In the genomic region with DNA sequence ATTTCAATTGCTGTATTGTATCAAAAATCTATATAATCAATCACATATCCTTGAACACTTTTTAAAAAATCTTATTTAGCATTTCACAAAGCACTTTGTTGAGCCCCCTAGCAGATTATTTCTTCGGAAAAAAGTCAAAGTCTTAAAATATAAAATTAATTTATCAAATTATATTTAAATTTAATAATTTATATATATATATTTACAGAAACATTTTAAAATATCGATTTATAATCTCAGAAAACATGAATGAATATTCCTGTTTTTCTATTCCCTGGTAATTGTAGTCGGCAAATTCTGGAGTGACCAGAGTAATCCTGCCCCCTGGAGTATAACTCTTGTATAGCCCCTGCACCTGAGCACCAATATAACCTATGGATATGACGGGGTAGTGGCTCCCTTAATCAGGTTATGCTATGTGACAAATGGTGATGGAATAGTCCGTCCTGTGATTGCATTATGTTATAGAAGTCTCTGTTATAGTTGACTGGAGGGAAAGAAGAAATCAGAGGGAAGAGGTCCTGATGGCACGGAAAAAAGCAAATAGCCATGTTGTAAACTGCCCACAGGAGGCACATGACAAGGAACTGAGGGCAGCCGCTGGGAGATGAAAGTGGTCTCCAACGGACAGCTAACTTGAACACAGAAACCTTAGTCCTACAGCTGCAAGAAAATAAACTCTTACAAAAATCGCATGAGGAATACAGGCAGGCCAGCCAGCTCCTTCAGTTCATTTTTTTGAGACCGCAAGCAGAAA, we compare ENCODE assay signal across 1 cellular context.
TF ChIP-seq lines count a peak whose summit lies in the region.

No MANE protein-coding gene starts in this region.

TF ChIP-seq in H1, 55 proteins besides CTCF, POLR2A, EP300 and RAD21 (continued from another document):
- TF ChIP-seq, protein P1, sequence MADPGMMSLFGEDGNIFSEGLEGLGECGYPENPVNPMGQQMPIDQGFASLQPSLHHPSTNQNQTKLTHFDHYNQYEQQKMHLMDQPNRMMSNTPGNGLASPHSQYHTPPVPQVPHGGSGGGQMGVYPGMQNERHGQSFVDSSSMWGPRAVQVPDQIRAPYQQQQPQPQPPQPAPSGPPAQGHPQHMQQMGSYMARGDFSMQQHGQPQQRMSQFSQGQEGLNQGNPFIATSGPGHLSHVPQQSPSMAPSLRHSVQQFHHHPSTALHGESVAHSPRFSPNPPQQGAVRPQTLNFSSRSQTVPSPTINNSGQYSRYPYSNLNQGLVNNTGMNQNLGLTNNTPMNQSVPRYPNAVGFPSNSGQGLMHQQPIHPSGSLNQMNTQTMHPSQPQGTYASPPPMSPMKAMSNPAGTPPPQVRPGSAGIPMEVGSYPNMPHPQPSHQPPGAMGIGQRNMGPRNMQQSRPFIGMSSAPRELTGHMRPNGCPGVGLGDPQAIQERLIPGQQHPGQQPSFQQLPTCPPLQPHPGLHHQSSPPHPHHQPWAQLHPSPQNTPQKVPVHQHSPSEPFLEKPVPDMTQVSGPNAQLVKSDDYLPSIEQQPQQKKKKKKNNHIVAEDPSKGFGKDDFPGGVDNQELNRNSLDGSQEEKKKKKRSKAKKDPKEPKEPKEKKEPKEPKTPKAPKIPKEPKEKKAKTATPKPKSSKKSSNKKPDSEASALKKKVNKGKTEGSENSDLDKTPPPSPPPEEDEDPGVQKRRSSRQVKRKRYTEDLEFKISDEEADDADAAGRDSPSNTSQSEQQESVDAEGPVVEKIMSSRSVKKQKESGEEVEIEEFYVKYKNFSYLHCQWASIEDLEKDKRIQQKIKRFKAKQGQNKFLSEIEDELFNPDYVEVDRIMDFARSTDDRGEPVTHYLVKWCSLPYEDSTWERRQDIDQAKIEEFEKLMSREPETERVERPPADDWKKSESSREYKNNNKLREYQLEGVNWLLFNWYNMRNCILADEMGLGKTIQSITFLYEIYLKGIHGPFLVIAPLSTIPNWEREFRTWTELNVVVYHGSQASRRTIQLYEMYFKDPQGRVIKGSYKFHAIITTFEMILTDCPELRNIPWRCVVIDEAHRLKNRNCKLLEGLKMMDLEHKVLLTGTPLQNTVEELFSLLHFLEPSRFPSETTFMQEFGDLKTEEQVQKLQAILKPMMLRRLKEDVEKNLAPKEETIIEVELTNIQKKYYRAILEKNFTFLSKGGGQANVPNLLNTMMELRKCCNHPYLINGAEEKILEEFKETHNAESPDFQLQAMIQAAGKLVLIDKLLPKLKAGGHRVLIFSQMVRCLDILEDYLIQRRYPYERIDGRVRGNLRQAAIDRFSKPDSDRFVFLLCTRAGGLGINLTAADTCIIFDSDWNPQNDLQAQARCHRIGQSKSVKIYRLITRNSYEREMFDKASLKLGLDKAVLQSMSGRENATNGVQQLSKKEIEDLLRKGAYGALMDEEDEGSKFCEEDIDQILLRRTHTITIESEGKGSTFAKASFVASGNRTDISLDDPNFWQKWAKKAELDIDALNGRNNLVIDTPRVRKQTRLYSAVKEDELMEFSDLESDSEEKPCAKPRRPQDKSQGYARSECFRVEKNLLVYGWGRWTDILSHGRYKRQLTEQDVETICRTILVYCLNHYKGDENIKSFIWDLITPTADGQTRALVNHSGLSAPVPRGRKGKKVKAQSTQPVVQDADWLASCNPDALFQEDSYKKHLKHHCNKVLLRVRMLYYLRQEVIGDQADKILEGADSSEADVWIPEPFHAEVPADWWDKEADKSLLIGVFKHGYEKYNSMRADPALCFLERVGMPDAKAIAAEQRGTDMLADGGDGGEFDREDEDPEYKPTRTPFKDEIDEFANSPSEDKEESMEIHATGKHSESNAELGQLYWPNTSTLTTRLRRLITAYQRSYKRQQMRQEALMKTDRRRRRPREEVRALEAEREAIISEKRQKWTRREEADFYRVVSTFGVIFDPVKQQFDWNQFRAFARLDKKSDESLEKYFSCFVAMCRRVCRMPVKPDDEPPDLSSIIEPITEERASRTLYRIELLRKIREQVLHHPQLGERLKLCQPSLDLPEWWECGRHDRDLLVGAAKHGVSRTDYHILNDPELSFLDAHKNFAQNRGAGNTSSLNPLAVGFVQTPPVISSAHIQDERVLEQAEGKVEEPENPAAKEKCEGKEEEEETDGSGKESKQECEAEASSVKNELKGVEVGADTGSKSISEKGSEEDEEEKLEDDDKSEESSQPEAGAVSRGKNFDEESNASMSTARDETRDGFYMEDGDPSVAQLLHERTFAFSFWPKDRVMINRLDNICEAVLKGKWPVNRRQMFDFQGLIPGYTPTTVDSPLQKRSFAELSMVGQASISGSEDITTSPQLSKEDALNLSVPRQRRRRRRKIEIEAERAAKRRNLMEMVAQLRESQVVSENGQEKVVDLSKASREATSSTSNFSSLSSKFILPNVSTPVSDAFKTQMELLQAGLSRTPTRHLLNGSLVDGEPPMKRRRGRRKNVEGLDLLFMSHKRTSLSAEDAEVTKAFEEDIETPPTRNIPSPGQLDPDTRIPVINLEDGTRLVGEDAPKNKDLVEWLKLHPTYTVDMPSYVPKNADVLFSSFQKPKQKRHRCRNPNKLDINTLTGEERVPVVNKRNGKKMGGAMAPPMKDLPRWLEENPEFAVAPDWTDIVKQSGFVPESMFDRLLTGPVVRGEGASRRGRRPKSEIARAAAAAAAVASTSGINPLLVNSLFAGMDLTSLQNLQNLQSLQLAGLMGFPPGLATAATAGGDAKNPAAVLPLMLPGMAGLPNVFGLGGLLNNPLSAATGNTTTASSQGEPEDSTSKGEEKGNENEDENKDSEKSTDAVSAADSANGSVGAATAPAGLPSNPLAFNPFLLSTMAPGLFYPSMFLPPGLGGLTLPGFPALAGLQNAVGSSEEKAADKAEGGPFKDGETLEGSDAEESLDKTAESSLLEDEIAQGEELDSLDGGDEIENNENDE (IDR thresholded peaks at IDR 0.05; ENCODE audit: insufficient replicate concordance, low read length): no peak
- TF ChIP-seq TAF1 (IDR thresholded peaks at IDR 0.05; ENCODE audit: low read depth, low read length): no peak
- no peak for TF ChIP-seq SP4 (IDR thresholded peaks at IDR 0.05; ENCODE audit: low read length)
- TF ChIP-seq HDAC2 (IDR thresholded peaks at IDR 0.05; ENCODE audit: borderline replicate concordance in 1 of 2, low read depth in 2 of 2, low read length in 2 of 2): no peak
